ENCODE assay signal across 8 cellular contexts in genomic region chr2:232325324-232326273, GRCh38. TPM values are rescaled to one million over a fixed set of nuclear protein-coding genes. Genes with fewer than 3 reads are reported as not detected.
DNase-seq lines count a peak whose midpoint lies in the region; ATAC-seq and TF ChIP-seq lines count a peak whose summit lies in the region.

No MANE protein-coding gene starts in this region.

- no peaks in the 10 kb centered on the region for H3K4me1 ChIP-seq in cardiac muscle cell (ENCODE audit: low read depth)

- H3K27ac ChIP-seq in cardiac muscle cell, result no peak overlapping the region

- no peaks in the 10 kb centered on the region for H3K36me3 ChIP-seq in cardiac muscle cell

- no peak overlapping the region for H3K4me3 ChIP-seq in NB4 (ENCODE audit: low read depth, low read length)
- no peak overlapping the region for H3K4me3 ChIP-seq in cardiac muscle cell

- TF ChIP-seq POLR2A in NB4 (IDR thresholded peaks at IDR 0.05; ENCODE audit: extremely low read depth, insufficient read length), result no peak

- TF ChIP-seq CTCF in GM12872 (IDR thresholded peaks at IDR 0.05; ENCODE audit: insufficient read depth, low read depth, low read length) (peak; percentile 44; the same call in 1 of the 3 replicates), NB4 (IDR thresholded peaks at IDR 0.05; ENCODE audit: low read depth, low read length) (peak; percentile 11), cardiac muscle cell (IDR thresholded peaks at IDR 0.05; ENCODE audit: low read depth, low read length) (peak; percentile 52)

- intact Hi-C loops in sciatic nerve (cut with DNase I), result loop anchor here (2.0 kb wide), 1 partner anchor 401 kb away; no protein-coding TSS in a partner anchor

- DNase-seq in NB4 (ENCODE audit: low read depth) (peak; percentile 60), cardiac muscle cell (ENCODE audit: low read depth in 1 of 2, low spot score in 1 of 2) (peak; percentile 55 to 60), sciatic nerve (ENCODE audit: low spot score) (peak; percentile 83), NCI-H1092 (lab: John Stamatoyannopoulos, UW) (no peak), amniotic stem cell (lab: John Stamatoyannopoulos, UW) (no peak)
- DNase-seq in activated gamma-delta T cell treated with anti-CD3 and anti-CD28 coated beads, Interleukin-2, amount 50 U/mL, for 16 hours (ENCODE audit: low read depth), result peak; percentile 31
- no peak for DNase-seq in NK-92 treated with Interleukin-12 subunit alpha and Interleukin-12 subunit beta, amount 100 ng/mL, for 24 hours (lab: John Stamatoyannopoulos, UW)

- ATAC-seq in sciatic nerve, result peak; percentile 76

- H3K27me3 ChIP-seq in cardiac muscle cell, result no peaks in the 10 kb centered on the region

- no peaks in the 10 kb centered on the region for H3K9me3 ChIP-seq in cardiac muscle cell (ENCODE audit: low read depth)

RNA-seq across cellular contexts. Expression of gene ALPP, which starts 53.0 kb away (rescaled TPM):
- not detected in 2 replicates for total RNA-seq in cardiac muscle cell
- polyA plus RNA-seq in cardiac muscle cell, result not detected in 2 replicates
- not detected for total RNA-seq in sciatic nerve

Comparison
In these comparisons a context has a peak if more than half of its experiments do, and no peak if none do; other contexts are left out.
1. DNase-seq: peak in NB4 (single experiment), activated gamma-delta T cell treated with anti-CD3 and anti-CD28 coated beads, Interleukin-2, amount 50 U/mL, for 16 hours (single experiment), cardiac muscle cell (2 of 2) and sciatic nerve (single experiment); none in NCI-H1092 (single experiment), NK-92 treated with Interleukin-12 subunit alpha and Interleukin-12 subunit beta, amount 100 ng/mL, for 24 hours (single experiment) and amniotic stem cell (single experiment).
2. Peak in every context shown above with its lines, with median percentiles within 50 percentile points of each other: CTCF ChIP-seq.